ENCODE assay signal across 9 cellular contexts in the genomic region with DNA sequence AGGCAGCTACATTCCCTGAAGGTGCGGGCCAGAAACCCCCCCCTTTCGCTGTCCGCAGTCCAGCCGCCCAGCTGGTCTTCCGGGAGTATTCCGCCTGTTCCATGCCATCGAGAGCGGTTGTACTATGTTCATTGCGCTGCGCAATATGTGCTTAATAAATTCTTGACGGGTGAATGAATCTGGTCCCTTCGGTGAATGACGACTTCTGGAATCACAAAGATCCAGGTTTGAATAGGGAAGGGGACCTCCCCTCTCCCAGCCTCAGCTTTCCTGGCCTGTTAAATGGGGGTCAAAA. TPM values are rescaled to one million over a fixed set of nuclear protein-coding genes. Genes with fewer than 3 reads are reported as not detected.
A peak's percentile ranks its signal among the peaks of the same experiment; 100 is the strongest.
DNase-seq lines count a peak whose midpoint lies in the region; ATAC-seq, FAIRE-seq and TF ChIP-seq lines count a peak whose summit lies in the region.
"Had no signal": no experiment of that assay in that cellular context is flagged by ENCODE, and none has a peak within 500 bp of the region (broad histone marks: within the 10 kb centered on the region; RNA-seq: fewer than 3 reads in every experiment).

No MANE protein-coding gene starts in this region.

- H3K27me3 ChIP-seq in CD8-positive, alpha-beta memory T cell (ENCODE audit: insufficient read depth, low read length, poor library complexity, severe bottlenecking), result no peaks in the 10 kb centered on the region
- H3K27me3 ChIP-seq in PC-9 (ENCODE audit: insufficient read depth, low read depth) (no peaks in the 10 kb centered on the region), pancreas (no peaks in the 10 kb centered on the region)
- H3K27me3 ChIP-seq: ovary had no signal

- no peaks in the 10 kb centered on the region for H3K9me2 ChIP-seq in PC-9 (ENCODE audit: insufficient read depth)

- peak overlapping the region; percentile 67 for H3K4me2 ChIP-seq in PC-9

- peaks cover 3% of the 10 kb centered on the region for H3K36me3 ChIP-seq in CD8-positive, alpha-beta memory T cell (ENCODE audit: insufficient read depth, low read length)
- H3K36me3 ChIP-seq in PC-9 (ENCODE audit: low read depth) (no peaks in the 10 kb centered on the region), pancreas (peaks cover 0 to 2% (median 0%) of the 10 kb centered on the region in 3 donors)
- H3K36me3 ChIP-seq: ovary had no signal

- no peak for FAIRE-seq in pancreas (lab: Jason Lieb, UNC)

- H2AFZ ChIP-seq in PC-9, result no peak overlapping the region; the same call in 1 of the 2 replicates

- H4K20me1 ChIP-seq in PC-9 (ENCODE audit: insufficient read depth), result no peaks in the 10 kb centered on the region

- peaks cover 21% of the 10 kb centered on the region for H3K79me2 ChIP-seq in PC-9 (ENCODE audit: low read depth)

- peak overlapping the region; percentile 76 to 90 (median 86) for H3K4me3 Mint-ChIP-seq in CD8-positive, alpha-beta memory T cell

- BruUV-seq in PC-9 (replicated peaks; lab: Mats Ljungman, UMichigan), result no TSS peak

- peaks cover 0 to 12% (median 0%) of the 10 kb centered on the region in 3 donors for H3K36me3 Mint-ChIP-seq in CD8-positive, alpha-beta memory T cell

- H3F3A ChIP-seq in PC-9 (ENCODE audit: insufficient read depth, low read depth), result no peaks in the 10 kb centered on the region

- CTCF ChIA-PET in CD8-positive, alpha-beta memory T cell (lab: Charles Lee), result interaction anchor here (1.1 to 1.3 kb wide), 4 partner anchors 9 to 153 kb away, joined by 3 to 6 read pairs (median 3); no protein-coding TSS in a partner anchor
- CTCF ChIA-PET in PC-9 (lab: Charles Lee), result no interaction called here

- peak overlapping the region; percentile 84 for H3K27ac ChIP-seq in CD8-positive, alpha-beta memory T cell (ENCODE audit: low read depth, low read length)
- H3K27ac ChIP-seq in PC-9 (0 out of 2 replicates have a peak overlapping the region, but pooled peaks have one; percentile 39), pancreas (peak overlapping the region in 3 of 4 donors; percentile 46 to 74 (median 72))
- H3K27ac ChIP-seq: ovary had no signal

- no peaks in the 10 kb centered on the region for H3K9me3 ChIP-seq in CD8-positive, alpha-beta memory T cell (ENCODE audit: low read length)
- no peaks in the 10 kb centered on the region for H3K9me3 ChIP-seq in PC-9 (ENCODE audit: insufficient read depth, low read depth)
- no peaks in the 10 kb centered on the region for H3K9me3 ChIP-seq in pancreas

- intact Hi-C loops in PC-9 (cut with micrococcal nuclease; ENCODE audit: unreplicated experiment) (loop anchor here (1.0 to 10.0 kb wide), 7 partner anchors 15 to 282 kb away; partner anchors contain the start of genes CCDC120, GLOD5, GRIPAP1 and OTUD5), pancreas (cut with DNase I) (no loop called here)

- no peak overlapping the region for H3K4me3 ChIP-seq in CD8-positive, alpha-beta memory T cell (ENCODE audit: low read length)
- H3K4me3 ChIP-seq in PC-9, result peak overlapping the region; percentile 43; the same call in 1 of the 2 replicates
- peak overlapping the region; percentile 34 for H3K4me3 ChIP-seq in epithelial cell of esophagus (ENCODE audit: low read length)
- peak overlapping the region in 1 of 4 donors; percentile 22 for H3K4me3 ChIP-seq in pancreas
- H3K4me3 ChIP-seq: ovary had no signal

- ATAC-seq in pancreas, result no peak
- ATAC-seq in HG02840 (IDR thresholded peaks at IDR 0.05; ENCODE audit: low FRiP score, unreplicated experiment), result no peak
- ATAC-seq in HG03571 (IDR thresholded peaks at IDR 0.05; ENCODE audit: unreplicated experiment), result no peak
- ATAC-seq in GM18858 (IDR thresholded peaks at IDR 0.05; ENCODE audit: unreplicated experiment), result no peak

- POLR2A ChIA-PET in CD8-positive, alpha-beta memory T cell (lab: Charles Lee), result interaction anchor here (0.8 kb wide), 1 partner anchor 123 kb away, joined by 3 read pairs; no protein-coding TSS in a partner anchor
- POLR2A ChIA-PET in PC-9 (lab: Charles Lee; ENCODE audit: unreplicated experiment), result interaction anchor here (0.6 to 0.7 kb wide), 2 partner anchors 57 to 86 kb away, joined by 3 read pairs; no protein-coding TSS in a partner anchor

- H3K9me3 Mint-ChIP-seq in CD8-positive, alpha-beta memory T cell, result no peaks in the 10 kb centered on the region

- no peak for TF ChIP-seq CTCF in PC-9 (conservative IDR thresholded peaks at IDR 0.05)
- no peak for TF ChIP-seq CTCF in epithelial cell of esophagus (IDR thresholded peaks at IDR 0.05; ENCODE audit: insufficient read depth, low read depth, low read length, missing control alignments)
- TF ChIP-seq CTCF in pancreas (IDR thresholded peaks at IDR 0.05), result peak in 1 of 4 donors; percentile 4

- H3K27ac Mint-ChIP-seq in CD8-positive, alpha-beta memory T cell, result peak overlapping the region; percentile 86 to 96 (median 93)

- H3K4me1 Mint-ChIP-seq in CD8-positive, alpha-beta memory T cell, result peaks cover 32 to 36% (median 34%) of the 10 kb centered on the region in 3 donors

- H3K4me1 ChIP-seq in CD8-positive, alpha-beta memory T cell (ENCODE audit: insufficient read depth, low read length), result peaks cover 11% of the 10 kb centered on the region
- peaks cover 8% of the 10 kb centered on the region for H3K4me1 ChIP-seq in PC-9 (replicated peaks; ENCODE audit: insufficient read depth)
- H3K4me1 ChIP-seq in pancreas, result peaks cover 0 to 4% (median 0%) of the 10 kb centered on the region in 3 donors

- peaks cover 0 to 9% of the 10 kb centered on the region in 2 donors for H3K27me3 Mint-ChIP-seq in CD8-positive, alpha-beta memory T cell

- WGBS in pancreas, 2 donors, result 11 to 36% methylated on average over 13 of the region's 13 CpGs

- no peak for DNase-seq in CD8-positive, alpha-beta memory T cell
- DNase-seq in PC-9, result no peak
- DNase-seq in epithelial cell of esophagus (ENCODE audit: low read depth), result no peak
- no peak for DNase-seq in pancreas
- no peak for DNase-seq in SW480 (ENCODE audit: low spot score)

RNA-seq across cellular contexts. Expression of gene TFE3, which starts 0.8 kb away (rescaled TPM):
- 10 to 100 TPM; 32.4 to 35.4 TPM for total RNA-seq in CD8-positive, alpha-beta memory T cell
- polyA plus RNA-seq in CD8-positive, alpha-beta memory T cell, result 7.7 TPM
- total RNA-seq in PC-9 (2021) (27.2 and 33.7 TPM in 2 replicates), pancreas (10 to 100 TPM in 3 of 6 donors, 1 to 10 TPM in 3; 8.5 to 18.8 (median 11.0) TPM)
- 10 to 100 TPM; 20.1 to 20.6 TPM for polyA plus RNA-seq in pancreas

RNA-seq across cellular contexts. Expression of gene CCDC120, which starts 14.9 kb away (rescaled TPM):
- total RNA-seq in CD8-positive, alpha-beta memory T cell, result 1 to 10 TPM; 5.1 to 5.4 TPM
- polyA plus RNA-seq in CD8-positive, alpha-beta memory T cell, result 1.5 TPM
- total RNA-seq in PC-9 (2021) (20.6 and 23.9 TPM in 2 replicates), pancreas (10 to 100 TPM in 1 of 6 donors, 1 to 10 TPM in 5; 4.5 to 10.6 (median 6.8) TPM)
- polyA plus RNA-seq in pancreas, result 1 to 10 TPM; 7.3 to 8.2 TPM

RNA-seq across cellular contexts. Expression of gene PRAF2, which starts 29.9 kb away (rescaled TPM):
- total RNA-seq in CD8-positive, alpha-beta memory T cell, result 10 to 100 TPM; 13.1 to 14.5 TPM
- polyA plus RNA-seq in CD8-positive, alpha-beta memory T cell, result 62.6 TPM
- total RNA-seq in PC-9 (2021), result 12.8 and 17.6 TPM in 2 replicates
- total RNA-seq in pancreas, result 1 to 10 TPM; 1.3 to 8.8 (median 3.9) TPM
- 10 to 100 TPM; 11.3 to 15.8 TPM for polyA plus RNA-seq in pancreas

RNA-seq across cellular contexts. Expression of gene WDR45, which starts 35.8 kb away (rescaled TPM):
- 10 to 100 TPM; 41.4 to 46.2 TPM for total RNA-seq in CD8-positive, alpha-beta memory T cell
- 56.9 TPM for polyA plus RNA-seq in CD8-positive, alpha-beta memory T cell
- total RNA-seq in PC-9 (2021), result 36.7 and 43.4 TPM in 2 replicates
- 10 to 100 TPM; 34.9 to 48.5 (median 45.6) TPM for total RNA-seq in pancreas
- 100 to 1,000 TPM in 1 of 2 donors, 10 to 100 TPM in 1; 98.1 to 121 TPM for polyA plus RNA-seq in pancreas

RNA-seq across cellular contexts. Expression of gene GRIPAP1, which starts 41.9 kb away (rescaled TPM):
- total RNA-seq in CD8-positive, alpha-beta memory T cell, result 10 to 100 TPM; 56.8 to 57.7 TPM
- polyA plus RNA-seq in CD8-positive, alpha-beta memory T cell, result 21.2 TPM
- total RNA-seq in PC-9 (2021) (33.6 and 35.2 TPM in 2 replicates), pancreas (10 to 100 TPM; 12.5 to 26.0 (median 17.2) TPM)
- polyA plus RNA-seq in pancreas, result 10 to 100 TPM; 32.2 to 32.7 TPM
